Comparison of ENCODE assay signal across 8 cellular contexts in the genomic region with DNA sequence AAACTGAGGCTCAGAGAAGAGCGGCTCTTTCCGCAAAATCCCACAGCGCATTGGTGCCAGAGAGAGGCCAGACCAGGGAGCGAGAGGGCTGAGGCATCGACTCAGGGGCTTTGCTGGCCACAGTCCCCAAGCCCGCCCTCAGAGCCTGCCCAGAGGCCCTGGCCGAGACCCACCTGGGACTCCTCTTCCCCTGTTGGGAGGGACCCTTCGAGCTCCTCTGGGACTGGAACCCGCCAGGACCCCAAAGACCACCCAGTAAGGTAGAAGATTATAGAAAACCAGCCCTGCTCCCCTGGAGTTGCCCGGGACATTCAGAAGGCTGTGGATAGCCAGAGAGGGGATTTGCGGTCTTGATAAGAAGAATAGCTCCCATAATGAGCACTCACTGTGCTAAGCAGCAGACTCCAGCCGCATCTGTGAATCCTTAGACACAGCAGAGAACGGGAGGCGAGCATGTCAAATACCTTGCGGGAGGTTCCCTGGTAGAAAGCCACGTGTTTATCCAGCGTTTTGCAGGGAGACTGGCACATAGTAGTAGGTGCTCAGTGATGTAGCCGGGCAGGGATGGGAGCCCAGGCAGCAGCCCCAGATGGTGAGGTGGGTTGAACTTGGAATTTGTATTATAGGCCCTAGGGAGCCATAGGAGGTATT. TPM values are rescaled to one million over a fixed set of nuclear protein-coding genes. Genes with fewer than 3 reads are reported as not detected.
A peak's percentile ranks its signal among the peaks of the same experiment; 100 is the strongest.
DNase-seq lines count a peak whose midpoint lies in the region; ATAC-seq and TF ChIP-seq lines count a peak whose summit lies in the region.

No MANE protein-coding gene starts in this region.

- peak overlapping the region; percentile 65 for H3K9ac ChIP-seq in mucosa of stomach (ENCODE audit: low read length)

- H3K27me3 ChIP-seq in heart left ventricle (no peaks in the 10 kb centered on the region), mucosa of stomach (ENCODE audit: control insufficient read depth, insufficient read depth, low read length) (no peaks in the 10 kb centered on the region), aorta (ENCODE audit: control insufficient read depth in 1 of 2, insufficient read depth in 2 of 2, low read length in 1 of 2) (no peaks in the 10 kb centered on the region)

- peaks cover 0 to 6% (median 0%) of the 10 kb centered on the region in 9 donors for H3K36me3 ChIP-seq in heart left ventricle
- no peaks in the 10 kb centered on the region for H3K36me3 ChIP-seq in mucosa of stomach (ENCODE audit: control insufficient read depth, insufficient read depth, low read length)
- no peaks in the 10 kb centered on the region for H3K36me3 ChIP-seq in aorta (ENCODE audit: control insufficient read depth in 1 of 2, insufficient read depth in 2 of 2, low read length in 1 of 2)

- H3K4me1 ChIP-seq in heart left ventricle: peaks cover 3 to 62% (median 44%) of the 10 kb centered on the region in 12 donors
- peaks cover 44% of the 10 kb centered on the region for H3K4me1 ChIP-seq in mucosa of stomach (ENCODE audit: control insufficient read depth, insufficient read depth, low read length)
- H3K4me1 ChIP-seq in aorta (ENCODE audit: control insufficient read depth in 1 of 2, insufficient read depth in 2 of 2, low read length in 2 of 2): peaks cover 0 to 2% of the 10 kb centered on the region in 2 donors

- H3K4me3 ChIP-seq in heart left ventricle: peak overlapping the region; percentile 55 to 94 (median 66)
- peak overlapping the region; percentile 79 for H3K4me3 ChIP-seq in coronary artery
- H3K4me3 ChIP-seq in mucosa of stomach (ENCODE audit: low read length): peak overlapping the region; percentile 38
- H3K4me3 ChIP-seq in aorta (ENCODE audit: low read length in 2 of 2): peak overlapping the region; percentile 3 to 56

- DNase-seq in heart left ventricle (peak in 1 of 5 donors; percentile 29), left ventricle myocardium superior (no peak), coronary artery (ENCODE audit: low spot score) (no peak), aorta (no peak), AML-193 (lab: John Stamatoyannopoulos, UW) (no peak), OCI-M2 (lab: John Stamatoyannopoulos, UW; ENCODE audit: unreplicated experiment) (no peak), HK-2 (ENCODE audit: unreplicated experiment) (no peak)

- intact Hi-C loops in heart left ventricle (cut with DNase I) (loop anchor here in 1 of 10 donors (5.0 kb wide), 1 partner anchor 76 kb away; a partner anchor contains a TSS), left ventricle myocardium superior (cut with micrococcal nuclease) (loop anchor here (10.0 kb wide), 1 partner anchor 93 kb away; a partner anchor contains a TSS), aorta (cut with DNase I) (loop anchor here (5.0 to 10.0 kb wide), 2 partner anchors 39 to 73 kb away; a partner anchor contains a TSS)

- TF ChIP-seq CTCF in heart left ventricle (IDR thresholded peaks at IDR 0.05) (no peak), coronary artery (IDR thresholded peaks at IDR 0.05) (no peak)

- H3K9me3 ChIP-seq in heart left ventricle (no peaks in the 10 kb centered on the region), mucosa of stomach (ENCODE audit: control insufficient read depth, low read length) (no peaks in the 10 kb centered on the region), aorta (ENCODE audit: control insufficient read depth, low read length) (no peaks in the 10 kb centered on the region)

- TF ChIP-seq POLR2A in heart left ventricle (IDR thresholded peaks at IDR 0.05): no peak

- ATAC-seq in heart left ventricle (no peak), left ventricle myocardium superior (no peak), aorta (ENCODE audit: low FRiP score) (no peak)

- H3K27ac ChIP-seq in heart left ventricle (peak overlapping the region in 11 of 12 donors; percentile 64 to 98 (median 93)), coronary artery (peak overlapping the region; percentile 73 to 93), aorta (ENCODE audit: low read depth in 1 of 2, low read length in 2 of 2) (peak overlapping the region in 1 of 2 donors; percentile 31)

- WGBS in heart left ventricle, 4 donors: 34 to 55% (median 38%) methylated on average over 10 to 18 of the region's 18 CpGs
- 33 to 35% methylated on average over 18 of the region's 18 CpGs for WGBS in aorta, 2 donors

RNA-seq across cellular contexts. Expression of a gene that starts 0.7 kb away (rescaled TPM):
- total RNA-seq in heart left ventricle (100 to 1,000 TPM; 415 to 810 (median 586) TPM), left ventricle myocardium superior (853 TPM), aorta (10 to 100 TPM; 92.4 to 99.5 TPM)
- polyA plus RNA-seq in heart left ventricle (1,000 to 10,000 TPM in 1 of 2 donors, 100 to 1,000 TPM in 1; 312 to 1,060 TPM), aorta (100 to 1,000 TPM; 111 to 168 TPM)

RNA-seq across cellular contexts. Expression of a gene that starts 21.3 kb away (rescaled TPM):
- 10 to 100 TPM; 28.4 to 75.9 (median 45.6) TPM for total RNA-seq in heart left ventricle
- polyA plus RNA-seq in heart left ventricle: 10 to 100 TPM; 35.7 to 37.5 TPM
- 50.5 TPM for total RNA-seq in left ventricle myocardium superior
- total RNA-seq in aorta: 100 to 1,000 TPM; 103 to 125 TPM
- 100 to 1,000 TPM; 125 to 176 TPM for polyA plus RNA-seq in aorta

RNA-seq across cellular contexts. Expression of a gene that starts 23.7 kb away (rescaled TPM):
- 100 to 1,000 TPM; 116 to 252 (median 133) TPM for total RNA-seq in heart left ventricle
- polyA plus RNA-seq in heart left ventricle: 100 to 1,000 TPM; 156 to 245 TPM
- total RNA-seq in left ventricle myocardium superior: 134 TPM
- 100 to 1,000 TPM; 339 to 538 TPM for total RNA-seq in aorta
- 100 to 1,000 TPM in 1 of 2 donors, 10 to 100 TPM in 1; 46.1 to 191 TPM for polyA plus RNA-seq in aorta

RNA-seq across cellular contexts. Expression of a gene that starts 38.7 kb away (rescaled TPM):
- total RNA-seq in heart left ventricle: 10 to 100 TPM; 28.3 to 66.1 (median 42.6) TPM
- polyA plus RNA-seq in heart left ventricle: 10 to 100 TPM; 17.0 to 72.0 TPM
- total RNA-seq in left ventricle myocardium superior: 28.5 TPM
- total RNA-seq in aorta: 10 to 100 TPM; 34.9 to 46.5 TPM
- 10 to 100 TPM; 17.7 to 25.5 TPM for polyA plus RNA-seq in aorta

RNA-seq across cellular contexts. Expression of a gene that starts 52.5 kb away (rescaled TPM):
- under 1 TPM in 7 of 9 donors, not detected in 2; 0.33 to 0.77 (median 0.51) TPM for total RNA-seq in heart left ventricle
- under 1 TPM; 0.12 to 0.15 TPM for polyA plus RNA-seq in heart left ventricle
- not detected for total RNA-seq in left ventricle myocardium superior
- 1 to 10 TPM; 3.0 TPM for total RNA-seq in aorta
- polyA plus RNA-seq in aorta: 1 to 10 TPM; 1.4 to 4.5 TPM
